8 cellular contexts compared by ENCODE assay signal in genomic region chr1:16904560-16905111, GRCh38. TPM values are rescaled to one million over a fixed set of nuclear protein-coding genes. Genes with fewer than 3 reads are reported as not detected.
DNase-seq lines count a peak whose midpoint lies in the region; ATAC-seq and TF ChIP-seq lines count a peak whose summit lies in the region.

No MANE protein-coding gene starts in this region.

- H3K27me3 ChIP-seq in left lung = no peaks in the 10 kb centered on the region

- H3K36me3 ChIP-seq in left lung = no peaks in the 10 kb centered on the region

- TF ChIP-seq CTCF in left lung (IDR thresholded peaks at IDR 0.05) = no peak

- DNase-seq in AML-193 (lab: John Stamatoyannopoulos, UW) (peak; percentile 98), NCI-H524 (lab: John Stamatoyannopoulos, UW) (peak; percentile 96), dermis microvascular lymphatic vessel endothelial cell (ENCODE audit: low read depth in 2 of 2) (peak; percentile 99), left lung (peak; percentile 99 to 100)
- peak; percentile 99 to 100 for DNase-seq in activated CD4-positive, alpha-beta T cell treated with anti-CD3 and anti-CD28 coated beads for 4 hours
- DNase-seq in stimulated activated CD4-positive, alpha-beta T cell treated with anti-CD3 and anti-CD28 coated beads, Interleukin-2, amount 100 ng/mL, for 4 hours (ENCODE audit: low read depth) = peak; percentile 100

- H3K9me3 ChIP-seq in left lung = no peaks in the 10 kb centered on the region

- H3K4me1 ChIP-seq in left lung = peaks cover 7 to 23% of the 10 kb centered on the region in 2 donors

- peak overlapping the region; percentile 44 to 54 for H3K4me3 ChIP-seq in left lung

- intact Hi-C loops in left lung (cut with DNase I) = no loop called here

- ATAC-seq in GM19324 (IDR thresholded peaks at IDR 0.05; ENCODE audit: low FRiP score, unreplicated experiment) (peak; percentile 94), HG03457 (IDR thresholded peaks at IDR 0.05; ENCODE audit: unreplicated experiment) (peak; percentile 60), left lung (peak; percentile 99)

- peak overlapping the region; percentile 96 to 98 for H3K27ac ChIP-seq in left lung

RNA-seq across cellular contexts. Expression of gene RNU1-2, which starts 8.9 kb away (rescaled TPM):
- total RNA-seq in dermis microvascular lymphatic vessel endothelial cell (under 0.01 TPM in 2 replicates), left lung (1,000 to 10,000 TPM; 2,748 to 3,444 TPM)

RNA-seq across cellular contexts. Expression of gene CROCC, which starts 17.1 kb away (rescaled TPM):
- total RNA-seq in dermis microvascular lymphatic vessel endothelial cell (11.4 and 14.2 TPM in 2 replicates), left lung (10 to 100 TPM; 19.1 to 19.7 TPM)

Comparison
In these comparisons a context has a peak if more than half of its experiments do, and no peak if none do; other contexts are left out.
1. Peak in every context shown above with its lines: DNase-seq, ATAC-seq, H3K4me3 ChIP-seq and H3K27ac ChIP-seq.
2. RNA of gene RNU1-2, which starts 8.9 kb away (total RNA-seq): 2,748 to 3,444 TPM in left lung; under 0.01 TPM in dermis microvascular lymphatic vessel endothelial cell; every median in the first group is over 1,000 times any median in the second.